ENCODE assay signal across 17 cellular contexts in the genomic region with DNA sequence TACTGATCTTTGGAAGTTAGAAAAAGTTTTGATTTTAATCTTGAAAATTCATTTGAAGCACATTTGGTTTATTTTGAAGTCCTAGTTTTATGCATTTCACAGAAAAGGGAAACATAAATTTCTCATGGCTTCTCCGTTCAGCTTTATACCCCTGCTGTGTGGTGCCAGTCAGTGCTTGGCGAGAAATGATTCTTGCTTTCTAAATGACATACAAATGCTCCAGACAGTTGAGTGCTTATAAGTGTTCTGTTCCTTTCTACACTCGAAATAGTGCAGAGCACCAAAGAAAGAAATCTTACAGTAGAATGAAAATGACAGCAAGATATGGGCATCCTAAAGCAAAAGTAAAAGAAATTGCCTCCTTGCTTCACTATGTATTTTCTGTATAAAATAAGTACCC. TPM values are rescaled to one million over a fixed set of nuclear protein-coding genes. Genes with fewer than 3 reads are reported as not detected.
DNase-seq lines count a peak whose midpoint lies in the region; ATAC-seq, FAIRE-seq and TF ChIP-seq lines count a peak whose summit lies in the region.
"Had no signal": no experiment of that assay in that cellular context is flagged by ENCODE, and none has a peak within 500 bp of the region (broad histone marks: within the 10 kb centered on the region; RNA-seq: fewer than 3 reads in every experiment).

No MANE protein-coding gene starts in this region.

- H3K36me3 Mint-ChIP-seq in IgD-negative memory B cell, result peaks cover 3% of the 10 kb centered on the region
- H3K36me3 Mint-ChIP-seq: activated naive CD8-positive, alpha-beta T cell had no signal

- H3K27me3 Mint-ChIP-seq in IgD-negative memory B cell, result no peaks in the 10 kb centered on the region

- TF ChIP-seq POLR2A in GM12892 (IDR thresholded peaks at IDR 0.05; ENCODE audit: low read depth, low read length), result no peak

- H3K27ac Mint-ChIP-seq in IgD-negative memory B cell, result peak overlapping the region in 2 of 3 donors; percentile 22 to 80
- H3K27ac Mint-ChIP-seq: activated naive CD8-positive, alpha-beta T cell had no signal

- FAIRE-seq in GM12892 (lab: Jason Lieb, UNC), result peak; percentile 88
- FAIRE-seq: HepG2 had no signal

- DNase-seq in GM12892 (ENCODE audit: insufficient read length), result no peak
- no peak for DNase-seq in ureter (ENCODE audit: low spot score)
- DNase-seq in NCI-H510A treated with DMSO at 0.1 percent for 48 hours (lab: John Stamatoyannopoulos, UW), result no peak
- DNase-seq: caudate nucleus, EL, NCI-H1436, NCI-H774, SHP77 treated with DMSO at 0.1 percent for 48 hours had no signal

- H3K4me1 Mint-ChIP-seq in IgD-negative memory B cell, result peaks cover 6 to 14% (median 13%) of the 10 kb centered on the region in 3 donors
- H3K4me1 Mint-ChIP-seq: neural crest cell had no signal

- H3K4me3 Mint-ChIP-seq in IgD-negative memory B cell, result peak overlapping the region; percentile 30 to 88 (median 76)
- H3K4me3 Mint-ChIP-seq: activated naive CD8-positive, alpha-beta T cell; neural crest cell had no signal

- no peaks in the 10 kb centered on the region for H3K9me3 Mint-ChIP-seq in IgD-negative memory B cell

- ATAC-seq in GM19324 (IDR thresholded peaks at IDR 0.05; ENCODE audit: low FRiP score, unreplicated experiment), result peak; percentile 70
- peak; percentile 88 for ATAC-seq in HG02852 (IDR thresholded peaks at IDR 0.05; ENCODE audit: unreplicated experiment)
- no peak for ATAC-seq in esophagus mucosa
- no peak for ATAC-seq in GM21423 (IDR thresholded peaks at IDR 0.05; ENCODE audit: unreplicated experiment)
- ATAC-seq: HepG2 had no signal

RNA-seq across cellular contexts. Expression of a gene that starts 9.0 kb away (rescaled TPM):
- 32.4 TPM for polyA plus RNA-seq in GM12892 (2012; ENCODE audit: missing spikeins)
- polyA plus RNA-seq in IgD-negative memory B cell, result 37.2 TPM
- total RNA-seq in ureter, result 84.1 TPM
- 21.6 TPM for total RNA-seq in esophagus mucosa

RNA-seq across cellular contexts. Expression of a gene that starts 51.5 kb away (rescaled TPM):
- not detected for polyA plus RNA-seq in GM12892 (2012; ENCODE audit: missing spikeins)
- not detected for polyA plus RNA-seq in IgD-negative memory B cell
- total RNA-seq in ureter (not detected), esophagus mucosa (not detected)
- total RNA-seq: HepG2, neural crest cell, subcutaneous adipose tissue had no signal

Comparison
In these comparisons a context has a peak if more than half of its experiments do, and no peak if none do; other contexts are left out.
1. ATAC-seq: peak in GM19324 (single experiment) and HG02852 (single experiment); none in esophagus mucosa (single experiment) and GM21423 (single experiment).